ENCODE assay signal across 1 cellular context in the genomic region with DNA sequence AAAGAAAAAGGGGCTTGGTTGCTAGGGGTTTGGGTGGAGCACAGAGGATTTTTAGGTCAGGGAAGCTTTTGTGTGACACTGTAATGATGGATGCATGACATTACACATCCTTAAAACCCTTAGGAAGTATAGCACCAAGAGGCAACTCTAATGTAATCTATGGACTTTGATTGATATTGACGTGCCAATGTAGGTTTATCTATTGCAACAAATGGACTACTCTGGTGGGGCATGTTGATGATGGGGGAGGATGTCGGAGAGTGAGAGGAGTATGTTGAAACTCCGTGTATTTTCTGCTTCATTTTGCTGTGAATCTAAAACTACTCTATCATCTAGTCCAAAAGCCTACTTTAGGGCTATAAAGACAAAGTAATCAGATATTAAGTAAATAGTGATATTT.
TF ChIP-seq lines count a peak whose summit lies in the region.

No MANE protein-coding gene starts in this region.

TF ChIP-seq in GM23338, 12 proteins besides CTCF, POLR2A, EP300 and RAD21 (continued from another document):
- TF ChIP-seq, protein P1, sequence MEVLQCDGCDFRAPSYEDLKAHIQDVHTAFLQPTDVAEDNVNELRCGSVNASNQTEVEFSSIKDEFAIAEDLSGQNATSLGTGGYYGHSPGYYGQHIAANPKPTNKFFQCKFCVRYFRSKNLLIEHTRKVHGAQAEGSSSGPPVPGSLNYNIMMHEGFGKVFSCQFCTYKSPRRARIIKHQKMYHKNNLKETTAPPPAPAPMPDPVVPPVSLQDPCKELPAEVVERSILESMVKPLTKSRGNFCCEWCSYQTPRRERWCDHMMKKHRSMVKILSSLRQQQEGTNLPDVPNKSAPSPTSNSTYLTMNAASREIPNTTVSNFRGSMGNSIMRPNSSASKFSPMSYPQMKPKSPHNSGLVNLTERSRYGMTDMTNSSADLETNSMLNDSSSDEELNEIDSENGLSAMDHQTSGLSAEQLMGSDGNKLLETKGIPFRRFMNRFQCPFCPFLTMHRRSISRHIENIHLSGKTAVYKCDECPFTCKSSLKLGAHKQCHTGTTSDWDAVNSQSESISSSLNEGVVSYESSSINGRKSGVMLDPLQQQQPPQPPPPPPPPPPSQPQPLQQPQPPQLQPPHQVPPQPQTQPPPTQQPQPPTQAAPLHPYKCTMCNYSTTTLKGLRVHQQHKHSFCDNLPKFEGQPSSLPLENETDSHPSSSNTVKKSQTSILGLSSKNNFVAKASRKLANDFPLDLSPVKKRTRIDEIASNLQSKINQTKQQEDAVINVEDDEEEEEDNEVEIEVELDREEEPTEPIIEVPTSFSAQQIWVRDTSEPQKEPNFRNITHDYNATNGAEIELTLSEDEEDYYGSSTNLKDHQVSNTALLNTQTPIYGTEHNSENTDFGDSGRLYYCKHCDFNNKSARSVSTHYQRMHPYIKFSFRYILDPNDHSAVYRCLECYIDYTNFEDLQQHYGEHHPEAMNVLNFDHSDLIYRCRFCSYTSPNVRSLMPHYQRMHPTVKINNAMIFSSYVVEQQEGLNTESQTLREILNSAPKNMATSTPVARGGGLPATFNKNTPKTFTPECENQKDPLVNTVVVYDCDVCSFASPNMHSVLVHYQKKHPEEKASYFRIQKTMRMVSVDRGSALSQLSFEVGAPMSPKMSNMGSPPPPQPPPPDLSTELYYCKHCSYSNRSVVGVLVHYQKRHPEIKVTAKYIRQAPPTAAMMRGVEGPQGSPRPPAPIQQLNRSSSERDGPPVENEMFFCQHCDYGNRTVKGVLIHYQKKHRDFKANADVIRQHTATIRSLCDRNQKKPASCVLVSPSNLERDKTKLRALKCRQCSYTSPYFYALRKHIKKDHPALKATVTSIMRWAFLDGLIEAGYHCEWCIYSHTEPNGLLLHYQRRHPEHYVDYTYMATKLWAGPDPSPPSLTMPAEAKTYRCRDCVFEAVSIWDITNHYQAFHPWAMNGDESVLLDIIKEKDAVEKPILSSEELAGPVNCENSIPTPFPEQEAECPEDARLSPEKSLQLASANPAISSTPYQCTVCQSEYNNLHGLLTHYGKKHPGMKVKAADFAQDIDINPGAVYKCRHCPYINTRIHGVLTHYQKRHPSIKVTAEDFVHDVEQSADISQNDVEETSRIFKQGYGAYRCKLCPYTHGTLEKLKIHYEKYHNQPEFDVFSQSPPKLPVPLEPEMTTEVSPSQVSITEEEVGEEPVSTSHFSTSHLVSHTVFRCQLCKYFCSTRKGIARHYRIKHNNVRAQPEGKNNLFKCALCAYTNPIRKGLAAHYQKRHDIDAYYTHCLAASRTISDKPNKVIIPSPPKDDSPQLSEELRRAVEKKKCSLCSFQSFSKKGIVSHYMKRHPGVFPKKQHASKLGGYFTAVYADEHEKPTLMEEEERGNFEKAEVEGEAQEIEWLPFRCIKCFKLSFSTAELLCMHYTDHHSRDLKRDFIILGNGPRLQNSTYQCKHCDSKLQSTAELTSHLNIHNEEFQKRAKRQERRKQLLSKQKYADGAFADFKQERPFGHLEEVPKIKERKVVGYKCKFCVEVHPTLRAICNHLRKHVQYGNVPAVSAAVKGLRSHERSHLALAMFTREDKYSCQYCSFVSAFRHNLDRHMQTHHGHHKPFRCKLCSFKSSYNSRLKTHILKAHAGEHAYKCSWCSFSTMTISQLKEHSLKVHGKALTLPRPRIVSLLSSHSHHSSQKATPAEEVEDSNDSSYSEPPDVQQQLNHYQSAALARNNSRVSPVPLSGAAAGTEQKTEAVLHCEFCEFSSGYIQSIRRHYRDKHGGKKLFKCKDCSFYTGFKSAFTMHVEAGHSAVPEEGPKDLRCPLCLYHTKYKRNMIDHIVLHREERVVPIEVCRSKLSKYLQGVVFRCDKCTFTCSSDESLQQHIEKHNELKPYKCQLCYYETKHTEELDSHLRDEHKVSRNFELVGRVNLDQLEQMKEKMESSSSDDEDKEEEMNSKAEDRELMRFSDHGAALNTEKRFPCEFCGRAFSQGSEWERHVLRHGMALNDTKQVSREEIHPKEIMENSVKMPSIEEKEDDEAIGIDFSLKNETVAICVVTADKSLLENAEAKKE (CRISPR knock-in tag; IDR thresholded peaks at IDR 0.05), result no peak
- no peak for TF ChIP-seq ZNF331 (CRISPR knock-in tag; IDR thresholded peaks at IDR 0.05; ENCODE audit: low read depth)
- no peak for TF ChIP-seq ZNF114 (CRISPR knock-in tag; IDR thresholded peaks at IDR 0.05)
- no peak for TF ChIP-seq CREB1 (CRISPR knock-in tag; IDR thresholded peaks at IDR 0.05; ENCODE audit: low read depth)
- TF ChIP-seq, protein P2, sequence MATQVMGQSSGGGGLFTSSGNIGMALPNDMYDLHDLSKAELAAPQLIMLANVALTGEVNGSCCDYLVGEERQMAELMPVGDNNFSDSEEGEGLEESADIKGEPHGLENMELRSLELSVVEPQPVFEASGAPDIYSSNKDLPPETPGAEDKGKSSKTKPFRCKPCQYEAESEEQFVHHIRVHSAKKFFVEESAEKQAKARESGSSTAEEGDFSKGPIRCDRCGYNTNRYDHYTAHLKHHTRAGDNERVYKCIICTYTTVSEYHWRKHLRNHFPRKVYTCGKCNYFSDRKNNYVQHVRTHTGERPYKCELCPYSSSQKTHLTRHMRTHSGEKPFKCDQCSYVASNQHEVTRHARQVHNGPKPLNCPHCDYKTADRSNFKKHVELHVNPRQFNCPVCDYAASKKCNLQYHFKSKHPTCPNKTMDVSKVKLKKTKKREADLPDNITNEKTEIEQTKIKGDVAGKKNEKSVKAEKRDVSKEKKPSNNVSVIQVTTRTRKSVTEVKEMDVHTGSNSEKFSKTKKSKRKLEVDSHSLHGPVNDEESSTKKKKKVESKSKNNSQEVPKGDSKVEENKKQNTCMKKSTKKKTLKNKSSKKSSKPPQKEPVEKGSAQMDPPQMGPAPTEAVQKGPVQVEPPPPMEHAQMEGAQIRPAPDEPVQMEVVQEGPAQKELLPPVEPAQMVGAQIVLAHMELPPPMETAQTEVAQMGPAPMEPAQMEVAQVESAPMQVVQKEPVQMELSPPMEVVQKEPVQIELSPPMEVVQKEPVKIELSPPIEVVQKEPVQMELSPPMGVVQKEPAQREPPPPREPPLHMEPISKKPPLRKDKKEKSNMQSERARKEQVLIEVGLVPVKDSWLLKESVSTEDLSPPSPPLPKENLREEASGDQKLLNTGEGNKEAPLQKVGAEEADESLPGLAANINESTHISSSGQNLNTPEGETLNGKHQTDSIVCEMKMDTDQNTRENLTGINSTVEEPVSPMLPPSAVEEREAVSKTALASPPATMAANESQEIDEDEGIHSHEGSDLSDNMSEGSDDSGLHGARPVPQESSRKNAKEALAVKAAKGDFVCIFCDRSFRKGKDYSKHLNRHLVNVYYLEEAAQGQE (IDR thresholded peaks at IDR 0.05; ENCODE audit: unreplicated experiment), result no peak
- TF ChIP-seq NANOG (IDR thresholded peaks at IDR 0.05; ENCODE audit: borderline replicate concordance), result no peak
- TF ChIP-seq, protein P3, sequence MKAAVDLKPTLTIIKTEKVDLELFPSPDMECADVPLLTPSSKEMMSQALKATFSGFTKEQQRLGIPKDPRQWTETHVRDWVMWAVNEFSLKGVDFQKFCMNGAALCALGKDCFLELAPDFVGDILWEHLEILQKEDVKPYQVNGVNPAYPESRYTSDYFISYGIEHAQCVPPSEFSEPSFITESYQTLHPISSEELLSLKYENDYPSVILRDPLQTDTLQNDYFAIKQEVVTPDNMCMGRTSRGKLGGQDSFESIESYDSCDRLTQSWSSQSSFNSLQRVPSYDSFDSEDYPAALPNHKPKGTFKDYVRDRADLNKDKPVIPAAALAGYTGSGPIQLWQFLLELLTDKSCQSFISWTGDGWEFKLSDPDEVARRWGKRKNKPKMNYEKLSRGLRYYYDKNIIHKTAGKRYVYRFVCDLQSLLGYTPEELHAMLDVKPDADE (IDR thresholded peaks at IDR 0.05), result no peak
TF ChIP-seq in GM23338: peak in this region for 0.
